In genomic region chr6:142927274-142927586, GRCh38 we compare ENCODE assay signal across 8 cellular contexts. TPM values are rescaled to one million over a fixed set of nuclear protein-coding genes. Genes with fewer than 3 reads are reported as not detected.
DNase-seq lines count a peak whose midpoint lies in the region; ATAC-seq and TF ChIP-seq lines count a peak whose summit lies in the region.

No MANE protein-coding gene starts in this region.

- DNase-seq in GM12864 (ENCODE audit: low read depth) (no peak), SK-N-SH (no peak), fibroblast of lung (ENCODE audit: low read depth in 2 of 2) (no peak), trophoblast cell (no peak), DMS153 treated with DMSO at 0.1 percent for 48 hours (lab: John Stamatoyannopoulos, UW; ENCODE audit: unreplicated experiment) (no peak)
- DNase-seq in stimulated activated CD4-positive, alpha-beta T cell treated with anti-CD3 and anti-CD28 coated beads, Interleukin-4, amount 100 ng/mL, for 24 hours, result no peak

- ATAC-seq in GM18520 (IDR thresholded peaks at IDR 0.05; ENCODE audit: unreplicated experiment) (no peak), GM18873 (IDR thresholded peaks at IDR 0.05; ENCODE audit: low FRiP score, unreplicated experiment) (no peak)

- peak overlapping the region; percentile 37 for H2BK120ac ChIP-seq in trophoblast cell (ENCODE audit: insufficient read depth, low read length, poor library complexity)

- POLR2A ChIA-PET in SK-N-SH (lab: Yijun Ruan, JAX), result no interaction called here

- no peak overlapping the region for H2BK12ac ChIP-seq in trophoblast cell (ENCODE audit: low read length)

- peak overlapping the region; percentile 74 for H3K4me3 ChIP-seq in GM12864 (ENCODE audit: low read depth, low read length)
- H3K4me3 ChIP-seq in SK-N-SH (ENCODE audit: low read depth in 2 of 2, low read length in 1 of 2), result peak overlapping the region; percentile 65 to 72
- H3K4me3 ChIP-seq in fibroblast of lung (replicated peaks in 1 of 4; ENCODE audit: control extremely low read depth in 1 of 4, insufficient read depth in 1 of 4, low read depth in 3 of 4, low read length in 4 of 4), result peak overlapping the region; percentile 66 to 87 (median 72)
- H3K4me3 ChIP-seq in trophoblast cell (ENCODE audit: low read depth, low read length), result peak overlapping the region; percentile 79

- no peak overlapping the region for H4K12ac ChIP-seq in trophoblast cell (ENCODE audit: low read depth, low read length)

- peak overlapping the region; percentile 85 for H3K4me2 ChIP-seq in SK-N-SH
- peak overlapping the region; percentile 92 for H3K4me2 ChIP-seq in fibroblast of lung (ENCODE audit: extremely low read depth, insufficient read depth, low read length)
- peak overlapping the region; percentile 87 for H3K4me2 ChIP-seq in trophoblast cell (ENCODE audit: low read length)

- TF ChIP-seq EP300 in SK-N-SH (IDR thresholded peaks at IDR 0.05; ENCODE audit: borderline replicate concordance in 1 of 2, low read depth in 1 of 2, low read length in 1 of 2), result no peak

- peak overlapping the region; percentile 16 to 74 for H3K27ac ChIP-seq in SK-N-SH (ENCODE audit: low read depth in 2 of 2, low read length in 1 of 2)
- peak overlapping the region; percentile 97 for H3K27ac ChIP-seq in fibroblast of lung (ENCODE audit: insufficient read depth, low read length)
- H3K27ac ChIP-seq in trophoblast cell (ENCODE audit: low read depth, low read length), result peak overlapping the region; percentile 64

- H3K79me1 ChIP-seq in trophoblast cell (ENCODE audit: low read length), result peaks cover 7% of the 10 kb centered on the region

- no peak overlapping the region for H3K23ac ChIP-seq in trophoblast cell (ENCODE audit: low read length)

- H3K4me1 ChIP-seq in SK-N-SH (ENCODE audit: control insufficient read depth in 1 of 2, insufficient read depth in 2 of 2, low read depth in 1 of 2, low read length in 1 of 2), result peaks cover 2 to 5% of the 10 kb centered on the region in 2 experiments; a peak in 3 of 4 replicates
- H3K4me1 ChIP-seq in fibroblast of lung (ENCODE audit: control insufficient read depth, extremely low read depth, insufficient read depth, low read length), result peaks cover 3% of the 10 kb centered on the region
- H3K4me1 ChIP-seq in trophoblast cell (ENCODE audit: control insufficient read depth in 1 of 2, insufficient read depth in 2 of 2, low read length in 2 of 2), result no peaks in the 10 kb centered on the region

- H3K4ac ChIP-seq in trophoblast cell (ENCODE audit: low read depth, low read length), result no peak overlapping the region

- peak overlapping the region; percentile 78 for H3K9ac ChIP-seq in SK-N-SH
- H3K9ac ChIP-seq in fibroblast of lung (ENCODE audit: insufficient read depth, low read length), result peak overlapping the region; percentile 96
- peak overlapping the region; percentile 50 for H3K9ac ChIP-seq in trophoblast cell (ENCODE audit: low read length)

- no peak for TF ChIP-seq CTCF in GM12864 (IDR thresholded peaks at IDR 0.05; ENCODE audit: low read depth, low read length, missing control alignments)
- no peak for TF ChIP-seq CTCF in SK-N-SH (IDR thresholded peaks at IDR 0.05)
- TF ChIP-seq CTCF in fibroblast of lung (conservative IDR thresholded peaks at IDR 0.05 in 1 of 2, IDR thresholded peaks at IDR 0.05 in 1 of 2; ENCODE audit: low read depth in 1 of 2, low read length in 2 of 2), result no peak

- peak overlapping the region; percentile 78 for H4K91ac ChIP-seq in trophoblast cell (ENCODE audit: low read depth, low read length)

- no peak overlapping the region for H2AK5ac ChIP-seq in trophoblast cell (ENCODE audit: low read length)

- 15% methylated on average over 7 of the region's 7 CpGs for WGBS in SK-N-SH (ENCODE audit: low lambda C conversion rate)
- no CpG with 5 or more reads among the region's 7 CpGs for WGBS in trophoblast cell (ENCODE audit: extremely low coverage, insufficient coverage, insufficient read length)

- H3K27me3 ChIP-seq in SK-N-SH (ENCODE audit: insufficient read depth) (no peaks in the 10 kb centered on the region), fibroblast of lung (ENCODE audit: control insufficient read depth, insufficient read depth, low read length) (no peaks in the 10 kb centered on the region), trophoblast cell (ENCODE audit: insufficient read depth, low read length) (no peaks in the 10 kb centered on the region)

- H3K9me2 ChIP-seq in SK-N-SH, result no peaks in the 10 kb centered on the region

- peak overlapping the region; percentile 77 for H4K8ac ChIP-seq in trophoblast cell (ENCODE audit: low read depth, low read length)

- peak overlapping the region; percentile 71 for H3K18ac ChIP-seq in trophoblast cell (ENCODE audit: low read length)

- peaks cover 9% of the 10 kb centered on the region for H3F3A ChIP-seq in SK-N-SH (replicated peaks; ENCODE audit: insufficient read depth)

- CTCF ChIA-PET in SK-N-SH (lab: Yijun Ruan, JAX), result interaction anchor here (0.9 to 2.6 kb wide), 5 partner anchors 14 to 500 kb away, joined by 3 to 8 read pairs (median 3); no protein-coding TSS in a partner anchor

- H2AFZ ChIP-seq in SK-N-SH (ENCODE audit: low read depth) (peak overlapping the region; percentile 88), fibroblast of lung (ENCODE audit: low read length) (no peak overlapping the region), trophoblast cell (ENCODE audit: insufficient read depth, low read length, poor library complexity) (no peak overlapping the region)

- peaks cover 62% of the 10 kb centered on the region for H3K79me2 ChIP-seq in SK-N-SH (ENCODE audit: insufficient read depth)
- H3K79me2 ChIP-seq in fibroblast of lung (ENCODE audit: control insufficient read depth, insufficient read depth, low read length), result peaks cover 31% of the 10 kb centered on the region
- H3K79me2 ChIP-seq in trophoblast cell (ENCODE audit: control insufficient read depth, insufficient read depth, low read length, poor library complexity), result peaks cover 5% of the 10 kb centered on the region

- no peaks in the 10 kb centered on the region for H3K9me3 ChIP-seq in SK-N-SH
- H3K9me3 ChIP-seq in fibroblast of lung (ENCODE audit: control insufficient read depth, insufficient read depth, low read depth, low read length), result no peaks in the 10 kb centered on the region
- no peaks in the 10 kb centered on the region for H3K9me3 ChIP-seq in trophoblast cell (ENCODE audit: insufficient read depth, low read depth, low read length)

- H3K14ac ChIP-seq in trophoblast cell (ENCODE audit: low read length), result no peak overlapping the region

- H4K20me1 ChIP-seq in SK-N-SH (ENCODE audit: insufficient read depth) (no peaks in the 10 kb centered on the region), fibroblast of lung (ENCODE audit: control insufficient read depth, extremely low read depth, insufficient read depth, low read length) (no peaks in the 10 kb centered on the region)

- no peak for TF ChIP-seq RAD21 in SK-N-SH (IDR thresholded peaks at IDR 0.05; ENCODE audit: low read length)

- peak overlapping the region; percentile 75 for H2BK5ac ChIP-seq in trophoblast cell (ENCODE audit: low read depth, low read length, poor library complexity)

- H3K36me3 ChIP-seq in SK-N-SH (replicated peaks in 1 of 2; ENCODE audit: control insufficient read depth in 1 of 2, insufficient read depth in 2 of 2, low read length in 1 of 2) (no peaks in the 10 kb centered on the region), fibroblast of lung (ENCODE audit: control insufficient read depth, insufficient read depth, low read length) (no peaks in the 10 kb centered on the region), trophoblast cell (ENCODE audit: control insufficient read depth in 1 of 2, insufficient read depth in 2 of 2, low read length in 2 of 2) (peaks cover 0 to 1% of the 10 kb centered on the region in 2 experiments)

TF ChIP-seq in SK-N-SH, 30 proteins besides CTCF, POLR2A, EP300 and RAD21:
- TF ChIP-seq TAF1 (IDR thresholded peaks at IDR 0.05; ENCODE audit: borderline replicate concordance, low read depth, low read length) (no peak), POLR2AphosphoS5 (IDR thresholded peaks at IDR 0.05; ENCODE audit: low read depth, low read length) (no peak), MEF2A (IDR thresholded peaks at IDR 0.05; ENCODE audit: borderline replicate concordance, low read depth) (no peak), FOSL2 (IDR thresholded peaks at IDR 0.05; ENCODE audit: borderline replicate concordance, low read depth) (no peak)
TF ChIP-seq in SK-N-SH: peak in this region for 0.

RNA-seq across cellular contexts. Expression of gene HIVEP2, which starts 17.7 kb away (rescaled TPM):
- polyA plus RNA-seq in SK-N-SH (2012; rRNA removed) (2.5 and 2.8 TPM in 2 replicates), fibroblast of lung (5.0 and 7.1 TPM in 2 replicates)
- polyA plus RNA-seq in SK-N-SH (2012; cell fraction: cytosol; rRNA removed), result 2.9 TPM in 2 replicates
- polyA plus RNA-seq in SK-N-SH (2012; cell fraction: nucleus; rRNA removed), result 5.1 and 6.3 TPM in 2 replicates
- total RNA-seq in fibroblast of lung, result 14.4 and 15.9 TPM in 2 replicates
- 5.7 and 7.7 TPM in 2 replicates for polyA plus RNA-seq in fibroblast of lung (2012)
- 12.5 and 15.3 TPM in 2 replicates for polyA minus RNA-seq in fibroblast of lung (ENCODE audit: low replicate concordance)
- polyA plus RNA-seq in trophoblast cell (2013), result 4.3 and 4.6 TPM in 2 replicates

Comparison
In these comparisons a context has a peak if more than half of its experiments do, and no peak if none do; other contexts are left out.
1. H3K27ac ChIP-seq: peak in every context shown above with its lines; median percentile 97 in fibroblast of lung; 64 in trophoblast cell; 45 in SK-N-SH.